Comparison of ENCODE assay signal across 8 cellular contexts in genomic region chr4:139453041-139453370, GRCh38. TPM values are rescaled to one million over a fixed set of nuclear protein-coding genes. Genes with fewer than 3 reads are reported as not detected.
DNase-seq lines count a peak whose midpoint lies in the region; ATAC-seq and TF ChIP-seq lines count a peak whose summit lies in the region.

No MANE protein-coding gene starts in this region.

- peak; percentile 48 for ATAC-seq in HG02678 (IDR thresholded peaks at IDR 0.05; ENCODE audit: unreplicated experiment)
- ATAC-seq in upper lobe of right lung = peak; percentile 34

- no peaks in the 10 kb centered on the region for H3K27me3 ChIP-seq in ectodermal cell (ENCODE audit: control insufficient read depth, insufficient read depth, low read length, poor library complexity, severe bottlenecking)
- H3K27me3 ChIP-seq in mucosa of rectum (ENCODE audit: control insufficient read depth in 2 of 2, insufficient read depth in 2 of 2, low read length in 2 of 2) = no peaks in the 10 kb centered on the region
- H3K27me3 ChIP-seq in upper lobe of right lung = no peaks in the 10 kb centered on the region

- no peaks in the 10 kb centered on the region for H3K9me3 ChIP-seq in ectodermal cell (ENCODE audit: control insufficient read depth, low read length)
- no peaks in the 10 kb centered on the region for H3K9me3 ChIP-seq in mucosa of rectum (ENCODE audit: control insufficient read depth in 2 of 2, low read length in 2 of 2)
- H3K9me3 ChIP-seq in upper lobe of right lung = no peaks in the 10 kb centered on the region

- intact Hi-C loops in upper lobe of right lung (cut with DNase I) = no loop called here

- H3K4me1 ChIP-seq in ectodermal cell (ENCODE audit: control insufficient read depth, insufficient read depth, low read length) (peaks cover 11% of the 10 kb centered on the region), mucosa of rectum (ENCODE audit: control insufficient read depth in 2 of 2, insufficient read depth in 2 of 2, low read length in 2 of 2) (peaks cover 26 to 31% of the 10 kb centered on the region in 2 donors), upper lobe of right lung (peaks cover 38% of the 10 kb centered on the region)

- WGBS in ectodermal cell, 2 experiments = 3 to 5% methylated on average over 15 of the region's 15 CpGs

- H3K36me3 ChIP-seq in ectodermal cell (ENCODE audit: control insufficient read depth, insufficient read depth, low read length) = no peaks in the 10 kb centered on the region
- no peaks in the 10 kb centered on the region for H3K36me3 ChIP-seq in mucosa of rectum (ENCODE audit: control insufficient read depth in 2 of 2, insufficient read depth in 2 of 2, low read length in 2 of 2)
- no peaks in the 10 kb centered on the region for H3K36me3 ChIP-seq in upper lobe of right lung

- TF ChIP-seq CTCF in NB4 (IDR thresholded peaks at IDR 0.05; ENCODE audit: low read depth, low read length) (no peak), upper lobe of right lung (IDR thresholded peaks at IDR 0.05) (peak; percentile 45)

- peak; percentile 75 for DNase-seq in stimulated activated CD4-positive, alpha-beta T cell treated with anti-CD3 and anti-CD28 coated beads, Interleukin-15, amount 100 ng/mL, for 24 hours
- no peak for DNase-seq in stimulated activated CD4-positive, alpha-beta T cell treated with anti-CD3 and anti-CD28 coated beads, Interleukin-1b, Interleukin-23, amount 100 ng/mL, for 48 hours
- DNase-seq in NB4 (ENCODE audit: low read depth) = peak; percentile 81
- DNase-seq in T-helper 22 cell (ENCODE audit: low read depth) = peak; percentile 61
- DNase-seq in upper lobe of right lung = no peak

- TF ChIP-seq POLR2A in NB4 (IDR thresholded peaks at IDR 0.05; ENCODE audit: extremely low read depth, insufficient read length) = no peak

- H3K9ac ChIP-seq in mucosa of rectum (ENCODE audit: low read depth in 1 of 2, low read length in 2 of 2) = peak overlapping the region; percentile 99

- peak overlapping the region; percentile 80 for H3K27ac ChIP-seq in ectodermal cell (ENCODE audit: insufficient read depth, low read depth, low read length, poor library complexity, severe bottlenecking)
- H3K27ac ChIP-seq in mucosa of rectum (ENCODE audit: low read depth in 2 of 2, low read length in 2 of 2) = peak overlapping the region; percentile 100
- peak overlapping the region; percentile 94 for H3K27ac ChIP-seq in upper lobe of right lung

- H3K4me3 ChIP-seq in NB4 (ENCODE audit: low read depth, low read length) (peak overlapping the region; percentile 79), ectodermal cell (ENCODE audit: insufficient read depth, low read depth, low read length) (peak overlapping the region; percentile 59), mucosa of rectum (ENCODE audit: low read length in 2 of 2) (peak overlapping the region; percentile 89 to 95), upper lobe of right lung (peak overlapping the region; percentile 67)

RNA-seq across cellular contexts. Expression of gene RAB33B, which starts 0.9 kb away (rescaled TPM):
- 8.8 TPM for polyA plus RNA-seq in ectodermal cell (2013, experiment 1 of 4)
- 9.7 TPM for polyA plus RNA-seq in ectodermal cell (2013, experiment 2 of 4)
- 7.9 TPM for polyA plus RNA-seq in ectodermal cell (2013, experiment 3 of 4)
- 7.7 TPM for polyA plus RNA-seq in ectodermal cell (2013, experiment 4 of 4)
- total RNA-seq in upper lobe of right lung = 9.8 TPM

Comparison
In these comparisons a context has a peak if more than half of its experiments do, and no peak if none do; other contexts are left out.
1. DNase-seq: peak in stimulated activated CD4-positive, alpha-beta T cell treated with anti-CD3 and anti-CD28 coated beads, Interleukin-15, amount 100 ng/mL, for 24 hours (single experiment), NB4 (single experiment) and T-helper 22 cell (single experiment); none in stimulated activated CD4-positive, alpha-beta T cell treated with anti-CD3 and anti-CD28 coated beads, Interleukin-1b, Interleukin-23, amount 100 ng/mL, for 48 hours (single experiment) and upper lobe of right lung (single experiment).
2. Peak in every context shown above with its lines, with median percentiles within 50 percentile points of each other: H3K4me3 ChIP-seq and H3K27ac ChIP-seq.